In the genomic region with DNA sequence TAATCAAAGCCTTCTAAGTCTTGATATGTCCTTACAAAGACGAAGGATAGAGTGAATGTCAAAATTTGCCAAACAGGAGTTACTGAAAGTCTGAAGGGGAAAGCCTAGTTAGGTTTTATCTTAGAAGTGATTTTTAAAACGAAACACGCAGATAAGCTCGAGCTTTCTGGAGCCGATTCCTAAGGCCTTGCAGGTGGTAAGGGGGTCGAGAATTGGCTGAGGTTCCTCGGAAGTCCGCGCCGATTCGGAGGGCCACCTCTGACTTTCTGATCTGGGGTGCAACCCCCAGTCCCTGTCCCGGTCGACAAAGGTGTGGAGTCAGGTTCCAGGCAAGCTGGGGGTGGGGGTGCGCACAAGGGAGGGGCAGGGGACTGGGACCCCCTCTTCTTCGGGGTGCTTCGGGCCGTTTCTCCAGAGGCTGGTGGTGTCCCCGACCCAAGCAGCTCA, we compare ENCODE assay signal across 8 cellular contexts. TPM values are rescaled to one million over a fixed set of nuclear protein-coding genes. Genes with fewer than 3 reads are reported as not detected.
A peak's percentile ranks its signal among the peaks of the same experiment; 100 is the strongest.
DNase-seq lines count a peak whose midpoint lies in the region; ATAC-seq and TF ChIP-seq lines count a peak whose summit lies in the region.

No MANE protein-coding gene starts in this region.

- TF ChIP-seq CTCF in WTC11 (IDR thresholded peaks at IDR 0.05) = no peak
- TF ChIP-seq CTCF in fibroblast of pulmonary artery (IDR thresholded peaks at IDR 0.05; ENCODE audit: low read length, missing control alignments) = no peak

- H3K36me3 Mint-ChIP-seq in WTC11 = no peaks in the 10 kb centered on the region

- peaks cover 47% of the 10 kb centered on the region for H3K4me1 Mint-ChIP-seq in WTC11

- no peak for DNase-seq in WTC11 (ENCODE audit: low spot score)
- peak; percentile 21 for DNase-seq in fibroblast of pulmonary artery (ENCODE audit: low read depth)
- peak; percentile 11 for DNase-seq in renal cortical epithelial cell (ENCODE audit: low read depth)
- DNase-seq in stimulated activated CD4-positive, alpha-beta T cell treated with anti-CD3 and anti-CD28 coated beads, Interleukin-4, amount 100 ng/mL, for 4 hours = no peak
- DNase-seq in occipital lobe (lab: John Stamatoyannopoulos, UW) = no peak
- no peak for DNase-seq in effector CD4-positive, alpha-beta T cell

- CTCF ChIA-PET in WTC11 (lab: Charles Lee) = interaction anchor here (0.7 to 1.3 kb wide), 5 partner anchors 10 to 433 kb away, joined by 3 to 5 read pairs (median 5); no protein-coding TSS in a partner anchor

- H3K27ac Mint-ChIP-seq in WTC11 = peak overlapping the region; percentile 71

- ATAC-seq in GM18511 (IDR thresholded peaks at IDR 0.05; ENCODE audit: unreplicated experiment) = peak; percentile 12
- ATAC-seq in HG02884 (IDR thresholded peaks at IDR 0.05; ENCODE audit: unreplicated experiment) = peak; percentile 2
- peak; percentile 4 for ATAC-seq in WTC11

- H3K4me3 ChIP-seq in fibroblast of pulmonary artery (replicated peaks; ENCODE audit: low read depth, low read length) = peak overlapping the region; percentile 79

- POLR2A ChIA-PET in WTC11 (lab: Charles Lee) = interaction anchor here (0.6 to 1.7 kb wide), 5 partner anchors 8 to 523 kb away, joined by 3 to 6 read pairs (median 3); no protein-coding TSS in a partner anchor

- no peaks in the 10 kb centered on the region for H3K27me3 Mint-ChIP-seq in WTC11 (ENCODE audit: low read depth)

- H3K9me3 Mint-ChIP-seq in WTC11 = no peaks in the 10 kb centered on the region

- H3K4me3 Mint-ChIP-seq in WTC11 = peak overlapping the region; percentile 72

TF ChIP-seq in WTC11, 78 proteins besides CTCF, POLR2A, EP300 and RAD21:
- TF ChIP-seq NFATC4 (CRISPR knock-in tag; IDR thresholded peaks at IDR 0.05) (no peak), ELF4 (CRISPR knock-in tag; IDR thresholded peaks at IDR 0.05; ENCODE audit: low read depth) (no peak), ZNF671 (CRISPR knock-in tag; IDR thresholded peaks at IDR 0.05) (no peak), ZNF263 (CRISPR knock-in tag; IDR thresholded peaks at IDR 0.05; ENCODE audit: low read depth) (no peak), ZNF416 (CRISPR knock-in tag; IDR thresholded peaks at IDR 0.05) (no peak), ZNF219 (CRISPR knock-in tag; IDR thresholded peaks at IDR 0.05; ENCODE audit: borderline replicate concordance) (no peak)
- TF ChIP-seq, protein P1, sequence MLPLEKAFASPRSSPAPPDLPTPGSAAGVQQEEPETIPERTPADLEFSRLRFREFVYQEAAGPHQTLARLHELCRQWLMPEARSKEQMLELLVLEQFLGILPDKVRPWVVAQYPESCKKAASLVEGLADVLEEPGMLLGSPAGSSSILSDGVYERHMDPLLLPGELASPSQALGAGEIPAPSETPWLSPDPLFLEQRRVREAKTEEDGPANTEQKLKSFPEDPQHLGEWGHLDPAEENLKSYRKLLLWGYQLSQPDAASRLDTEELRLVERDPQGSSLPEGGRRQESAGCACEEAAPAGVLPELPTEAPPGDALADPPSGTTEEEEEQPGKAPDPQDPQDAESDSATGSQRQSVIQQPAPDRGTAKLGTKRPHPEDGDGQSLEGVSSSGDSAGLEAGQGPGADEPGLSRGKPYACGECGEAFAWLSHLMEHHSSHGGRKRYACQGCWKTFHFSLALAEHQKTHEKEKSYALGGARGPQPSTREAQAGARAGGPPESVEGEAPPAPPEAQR (CRISPR knock-in tag; IDR thresholded peaks at IDR 0.05) = no peak
- TF ChIP-seq, protein P2, sequence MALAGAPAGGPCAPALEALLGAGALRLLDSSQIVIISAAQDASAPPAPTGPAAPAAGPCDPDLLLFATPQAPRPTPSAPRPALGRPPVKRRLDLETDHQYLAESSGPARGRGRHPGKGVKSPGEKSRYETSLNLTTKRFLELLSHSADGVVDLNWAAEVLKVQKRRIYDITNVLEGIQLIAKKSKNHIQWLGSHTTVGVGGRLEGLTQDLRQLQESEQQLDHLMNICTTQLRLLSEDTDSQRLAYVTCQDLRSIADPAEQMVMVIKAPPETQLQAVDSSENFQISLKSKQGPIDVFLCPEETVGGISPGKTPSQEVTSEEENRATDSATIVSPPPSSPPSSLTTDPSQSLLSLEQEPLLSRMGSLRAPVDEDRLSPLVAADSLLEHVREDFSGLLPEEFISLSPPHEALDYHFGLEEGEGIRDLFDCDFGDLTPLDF (CRISPR knock-in tag; IDR thresholded peaks at IDR 0.05) = no peak

RNA-seq across cellular contexts. Expression of a gene that starts 0.7 kb away (rescaled TPM):
- total RNA-seq in WTC11 (2021) = 50.5 to 54.1 TPM (median 53.3 TPM) in 3 replicates
- 39.2 and 69.2 TPM in 2 replicates for total RNA-seq in renal cortical epithelial cell
- 60.2 TPM for total RNA-seq in occipital lobe

Comparison
In these comparisons a context has a peak if more than half of its experiments do, and no peak if none do; other contexts are left out.
1. DNase-seq: peak in fibroblast of pulmonary artery (single experiment) and renal cortical epithelial cell (single experiment); none in WTC11 (single experiment), stimulated activated CD4-positive, alpha-beta T cell treated with anti-CD3 and anti-CD28 coated beads, Interleukin-4, amount 100 ng/mL, for 4 hours (0 of 2), occipital lobe (single experiment) and effector CD4-positive, alpha-beta T cell (single experiment).
2. Peak in every context shown above with its lines, with median percentiles within 50 percentile points of each other: ATAC-seq.